ENCODE assay signal across 25 cellular contexts in genomic region chr13:37406031-37406430, GRCh38.
DNase-seq lines count a peak whose midpoint lies in the region; ATAC-seq and TF ChIP-seq lines count a peak whose summit lies in the region.
"Had no signal": no experiment of that assay in that cellular context is flagged by ENCODE, and none has a peak within 500 bp of the region (broad histone marks: within the 10 kb centered on the region; RNA-seq: fewer than 3 reads in every experiment).

No MANE protein-coding gene starts in this region.

- H3K27me3 Mint-ChIP-seq in MCF 10A (ENCODE audit: insufficient read depth, unreplicated experiment) = no peaks in the 10 kb centered on the region
- H3K27me3 Mint-ChIP-seq: B cell had no signal

- intact Hi-C loops in mammary epithelial cell (cut with micrococcal nuclease) = no loop called here
- intact Hi-C loops in MCF 10A (cut with micrococcal nuclease) = no loop called here
- intact Hi-C loops in PC-3 (cut with micrococcal nuclease) = no loop called here

- no peak overlapping the region for H3K4me3 Mint-ChIP-seq in MCF 10A (ENCODE audit: unreplicated experiment)
- H3K4me3 Mint-ChIP-seq: B cell; CD8-positive, alpha-beta T cell had no signal

- BruUV-seq in mammary epithelial cell (replicated peaks; lab: Mats Ljungman, UMichigan) (no TSS peak), MCF 10A (replicated peaks; lab: Mats Ljungman, UMichigan) (no TSS peak), PC-3 (replicated peaks; lab: Mats Ljungman, UMichigan) (no TSS peak)

- no peaks in the 10 kb centered on the region for H3K9me2 ChIP-seq in PC-3 (replicated peaks; ENCODE audit: low read length)

- no peaks in the 10 kb centered on the region for H3K9me3 ChIP-seq in mammary epithelial cell (replicated peaks; ENCODE audit: insufficient read depth, low read length)
- no peaks in the 10 kb centered on the region for H3K9me3 ChIP-seq in PC-3 (ENCODE audit: low read length)
- H3K9me3 ChIP-seq: Caco-2 had no signal

- no peaks in the 10 kb centered on the region for H3F3A ChIP-seq in PC-3 (ENCODE audit: low read length, unreplicated experiment)

- no peaks in the 10 kb centered on the region for H3K27me3 ChIP-seq in mammary epithelial cell (ENCODE audit: insufficient read depth, low read length)
- no peaks in the 10 kb centered on the region for H3K27me3 ChIP-seq in PC-3 (ENCODE audit: low read length)

- CTCF ChIA-PET in mammary epithelial cell (lab: Charles Lee; ENCODE audit: low non-redundant PET) (no interaction called here), MCF 10A (lab: Yijun Ruan, JAX) (interaction anchor here (0.6 to 0.8 kb wide), 2 partner anchors 15 to 1235 kb away, joined by 3 read pairs; no protein-coding TSS in a partner anchor), PC-3 (lab: Charles Lee) (no interaction called here)

- peak; percentile 37; the same call in 1 of the 2 replicates for ATAC-seq in PC-3
- ATAC-seq: CD8-positive, alpha-beta T cell had no signal

- POLR2A ChIA-PET in MCF 10A (lab: Yijun Ruan, JAX) (no interaction called here), PC-3 (lab: Charles Lee; ENCODE audit: unreplicated experiment) (no interaction called here)

- no peaks in the 10 kb centered on the region for H3K36me3 ChIP-seq in mammary epithelial cell (ENCODE audit: insufficient read depth, low read length)
- H3K36me3 ChIP-seq in PC-3 (ENCODE audit: low read depth, low read length) = no peaks in the 10 kb centered on the region

- H4K20me1 ChIP-seq in mammary epithelial cell (ENCODE audit: insufficient read depth, low read length) (no peaks in the 10 kb centered on the region), PC-3 (ENCODE audit: low read length) (no peaks in the 10 kb centered on the region)

- no peaks in the 10 kb centered on the region for H3K9me3 Mint-ChIP-seq in MCF 10A (ENCODE audit: unreplicated experiment)

- H2AFZ ChIP-seq in mammary epithelial cell (ENCODE audit: low read depth, low read length) (peak overlapping the region; percentile 14), PC-3 (ENCODE audit: low read length) (no peak overlapping the region)
- H2AFZ ChIP-seq: GM23248 had no signal

- TF ChIP-seq CTCF in mammary epithelial cell (conservative IDR thresholded peaks at IDR 0.05 in 1 of 2, IDR thresholded peaks at IDR 0.05 in 1 of 2; ENCODE audit: extremely low read depth in 1 of 2, insufficient read depth in 1 of 2, low read depth in 1 of 2, low read length in 2 of 2) (no peak), MCF 10A (IDR thresholded peaks at IDR 0.05; ENCODE audit: unreplicated experiment) (no peak), PC-3 (conservative IDR thresholded peaks at IDR 0.05; ENCODE audit: low read depth, low read length) (no peak), retinal pigment epithelial cell (conservative IDR thresholded peaks at IDR 0.05; ENCODE audit: low read depth, low read length) (no peak)

- dilution Hi-C loops in mammary epithelial cell (cut with HindIII; ENCODE audit: low sequenced_read_pairs) = no loop called here

- 65% methylated on average over 1 of the region's 1 CpG for WGBS in mammary epithelial cell (ENCODE audit: low coverage, missing lambda C conversion rate)

- H3K27ac Mint-ChIP-seq in MCF 10A (ENCODE audit: low read depth, unreplicated experiment) = no peak overlapping the region
- H3K27ac Mint-ChIP-seq: B cell; CD8-positive, alpha-beta T cell had no signal

- DNase-seq in mammary epithelial cell (peak; percentile 36), MCF 10A (ENCODE audit: unreplicated experiment) (no peak), PC-3 (no peak), epithelial cell of prostate (ENCODE audit: low read depth, low spot score) (no peak), retinal pigment epithelial cell (ENCODE audit: low read depth) (peak; percentile 52), KG1 (lab: John Stamatoyannopoulos, UW) (no peak), NCI-H2196 (lab: John Stamatoyannopoulos, UW; ENCODE audit: unreplicated experiment) (no peak)
- no peak for DNase-seq in activated T-cell treated with anti-CD3 and anti-CD28 coated beads, Interleukin-2, amount 50 U/mL, for 48 hours
- DNase-seq: Caco-2; CD8-positive, alpha-beta T cell; DMS 273 treated with DMSO at 0.1 percent for 48 hours; GM23248; H7; Kasumi-1; NCI-H1048; NCI-H1417; NCI-H1694 treated with DMSO at 0.1 percent for 48 hours; NCI-H2081; NCI-H345; NCI-H510A treated with DMSO at 0.1 percent for 48 hours; Right ventricle myocardium superior; T-helper 1 cell had no signal

- in situ Hi-C loops in mammary epithelial cell (cut with MboI; ENCODE audit: low sequenced_read_pairs in 2 of 2) = no loop called here

- no peak overlapping the region for H3K9ac ChIP-seq in mammary epithelial cell (ENCODE audit: insufficient read depth, low read length)
- H3K9ac ChIP-seq in PC-3 (ENCODE audit: low read length) = no peak overlapping the region
- H3K9ac ChIP-seq: GM23248 had no signal

- H3K4me1 ChIP-seq in mammary epithelial cell (ENCODE audit: insufficient read depth, low read length) (no peaks in the 10 kb centered on the region), PC-3 (ENCODE audit: insufficient read depth, low read length) (no peaks in the 10 kb centered on the region)
- H3K4me1 ChIP-seq: Caco-2 had no signal

- H3K4me2 ChIP-seq in mammary epithelial cell (ENCODE audit: insufficient read depth, low read depth, low read length) = no peak overlapping the region
- H3K4me2 ChIP-seq in PC-3 (ENCODE audit: low read length) = no peak overlapping the region

- H3K4me1 Mint-ChIP-seq in MCF 10A (ENCODE audit: insufficient read depth, unreplicated experiment) = peaks cover 14% of the 10 kb centered on the region
- H3K4me1 Mint-ChIP-seq: B cell had no signal

- H3K79me2 ChIP-seq in mammary epithelial cell (ENCODE audit: insufficient read depth, low read length) = no peaks in the 10 kb centered on the region
- no peaks in the 10 kb centered on the region for H3K79me2 ChIP-seq in PC-3 (ENCODE audit: low read length)

- peaks cover 5% of the 10 kb centered on the region for H3K36me3 Mint-ChIP-seq in MCF 10A (ENCODE audit: insufficient read depth, unreplicated experiment)
- H3K36me3 Mint-ChIP-seq: CD8-positive, alpha-beta T cell had no signal

- H3K27ac ChIP-seq in mammary epithelial cell (ENCODE audit: insufficient read depth, low read depth, low read length) = no peak overlapping the region
- no peak overlapping the region for H3K27ac ChIP-seq in PC-3 (ENCODE audit: low read length)
- H3K27ac ChIP-seq in epithelial cell of prostate = peak overlapping the region; percentile 83
- H3K27ac ChIP-seq: 22Rv1, C4-2B, GM23248 had no signal

- H3K4me3 ChIP-seq in mammary epithelial cell (replicated peaks in 1 of 3; ENCODE audit: insufficient read depth in 1 of 3, low read depth in 2 of 3, low read length in 3 of 3) (no peak overlapping the region), PC-3 (ENCODE audit: low read length) (no peak overlapping the region), retinal pigment epithelial cell (ENCODE audit: low read length) (no peak overlapping the region)
- H3K4me3 ChIP-seq: GM23248 had no signal

Comparison
In these comparisons a context has a peak if more than half of its experiments do, and no peak if none do; other contexts are left out.
1. DNase-seq: peak in mammary epithelial cell (single experiment) and retinal pigment epithelial cell (single experiment); none in MCF 10A (single experiment), PC-3 (single experiment), epithelial cell of prostate (single experiment), KG1 (single experiment), activated T-cell treated with anti-CD3 and anti-CD28 coated beads, Interleukin-2, amount 50 U/mL, for 48 hours (0 of 2) and NCI-H2196 (single experiment).